In the genomic region with DNA sequence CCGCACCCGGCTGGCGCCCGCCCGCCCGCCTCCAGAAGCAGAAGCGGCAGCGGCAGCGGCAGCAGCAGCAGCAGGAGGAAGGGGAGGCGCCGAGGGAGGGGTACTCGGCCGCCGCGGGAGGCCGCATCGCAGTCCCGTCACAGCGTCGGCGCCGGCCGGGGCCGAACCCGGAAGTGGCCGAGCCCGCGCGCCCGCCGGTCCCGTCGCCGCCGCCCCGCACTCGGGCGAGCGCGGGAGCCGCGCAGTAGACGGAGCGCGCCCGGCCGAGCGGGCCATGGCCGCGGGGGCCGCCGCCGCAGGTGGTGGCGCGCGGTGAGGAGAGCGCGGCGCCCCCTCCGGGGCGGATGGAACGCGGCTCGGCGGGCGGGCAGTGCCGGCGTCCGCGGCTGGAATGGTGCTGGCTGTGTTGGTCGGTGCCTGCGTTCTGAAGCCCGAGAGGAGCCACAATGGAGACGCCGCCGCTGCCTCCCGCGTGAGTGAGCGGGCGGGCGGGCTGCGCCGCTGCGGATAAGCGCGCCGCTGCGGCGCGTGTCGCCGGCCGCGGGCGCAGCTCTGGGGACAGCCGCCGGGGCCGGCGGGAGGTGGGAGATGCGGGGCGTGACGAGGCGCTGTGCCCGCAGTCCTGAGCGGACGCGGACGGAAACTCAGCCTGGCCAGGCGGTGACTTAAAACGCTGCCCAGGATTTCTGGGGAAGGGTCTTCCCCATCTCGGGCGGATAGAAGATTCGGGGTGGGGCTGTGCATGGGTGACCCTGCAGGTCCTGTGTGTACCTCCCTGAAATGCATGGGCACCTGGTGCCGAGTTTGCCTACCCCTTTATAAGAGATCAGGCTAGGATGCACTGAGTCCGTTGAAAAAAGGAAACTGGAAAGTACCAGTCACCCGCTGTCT, we compare ENCODE assay signal across 8 cellular contexts. TPM values are rescaled to one million over a fixed set of nuclear protein-coding genes. Genes with fewer than 3 reads are reported as not detected.
DNase-seq lines count a peak whose midpoint lies in the region; ATAC-seq and TF ChIP-seq lines count a peak whose summit lies in the region.

A gene with protein sequence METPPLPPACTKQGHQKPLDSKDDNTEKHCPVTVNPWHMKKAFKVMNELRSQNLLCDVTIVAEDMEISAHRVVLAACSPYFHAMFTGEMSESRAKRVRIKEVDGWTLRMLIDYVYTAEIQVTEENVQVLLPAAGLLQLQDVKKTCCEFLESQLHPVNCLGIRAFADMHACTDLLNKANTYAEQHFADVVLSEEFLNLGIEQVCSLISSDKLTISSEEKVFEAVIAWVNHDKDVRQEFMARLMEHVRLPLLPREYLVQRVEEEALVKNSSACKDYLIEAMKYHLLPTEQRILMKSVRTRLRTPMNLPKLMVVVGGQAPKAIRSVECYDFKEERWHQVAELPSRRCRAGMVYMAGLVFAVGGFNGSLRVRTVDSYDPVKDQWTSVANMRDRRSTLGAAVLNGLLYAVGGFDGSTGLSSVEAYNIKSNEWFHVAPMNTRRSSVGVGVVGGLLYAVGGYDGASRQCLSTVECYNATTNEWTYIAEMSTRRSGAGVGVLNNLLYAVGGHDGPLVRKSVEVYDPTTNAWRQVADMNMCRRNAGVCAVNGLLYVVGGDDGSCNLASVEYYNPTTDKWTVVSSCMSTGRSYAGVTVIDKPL (plus strand): TSS at position 131 of the 891 bp plus-strand sequence. CDS start 316 bp downstream, at position 447.

- intact Hi-C loops in activated T-helper 1 cell treated with anti-CD3 and anti-CD28 coated beads, Interleukin-12 subunit alpha, Interleukin-12 subunit beta, Interleukin-2, Interleukin-4 antibody, amounts not matched to agents 30 ng/mL and 10 ng/mL and 1 ng/mL, durations not matched to agents 14 hours and 24 hours and 36 hours (cut with micrococcal nuclease), result loop anchor here (1.0 to 5.0 kb wide), 4 partner anchors 25 to 120 kb away; partner anchors contain the start of genes MSMO1 and TMEM192
- intact Hi-C loops in natural killer cell (cut with micrococcal nuclease), result loop anchor here (5.0 kb wide), 2 partner anchors 95 to 120 kb away; partner anchors contain the start of genes MSMO1 and TMEM192

- peaks cover 17% of the 10 kb centered on the region for H3K36me3 Mint-ChIP-seq in activated T-helper 1 cell treated with anti-CD3 and anti-CD28 coated beads, Interleukin-12 subunit alpha, Interleukin-12 subunit beta, Interleukin-2, Interleukin-4 antibody, amounts not matched to agents 30 ng/mL and 10 ng/mL and 1 ng/mL, durations not matched to agents 14 hours and 24 hours and 36 hours (ENCODE audit: low read depth)
- H3K36me3 Mint-ChIP-seq in natural killer cell, result no peaks in the 10 kb centered on the region
- H3K36me3 Mint-ChIP-seq in stimulated activated naive CD8-positive, alpha-beta T cell treated with anti-CD3 and anti-CD28 coated beads, Interleukin-15, Interleukin-2, amounts not matched to agents 100 ng/mL and 50 ng/mL, for 24 hours (ENCODE audit: low read depth), result no peaks in the 10 kb centered on the region

- DNase-seq in COR-L47 (lab: John Stamatoyannopoulos, UW) (peak; percentile 71), Peyer's patch (peak; percentile 74 to 91 (median 89)), fibroblast of lung (ENCODE audit: low read depth in 2 of 2) (peak; percentile 77 to 79), natural killer cell (peak; percentile 64)
- DNase-seq in activated T-helper 1 cell treated with anti-CD3 and anti-CD28 coated beads, Interleukin-12 subunit alpha, Interleukin-12 subunit beta, Interleukin-2, Interleukin-4 antibody, amounts not matched to agents 30 ng/mL and 10 ng/mL and 1 ng/mL, durations not matched to agents 14 hours and 24 hours and 36 hours (ENCODE audit: low spot score), result peak; percentile 72

- H3K9me3 Mint-ChIP-seq in activated T-helper 1 cell treated with anti-CD3 and anti-CD28 coated beads, Interleukin-12 subunit alpha, Interleukin-12 subunit beta, Interleukin-2, Interleukin-4 antibody, amounts not matched to agents 30 ng/mL and 10 ng/mL and 1 ng/mL, durations not matched to agents 14 hours and 24 hours and 36 hours, result no peaks in the 10 kb centered on the region
- no peaks in the 10 kb centered on the region for H3K9me3 Mint-ChIP-seq in natural killer cell
- no peaks in the 10 kb centered on the region for H3K9me3 Mint-ChIP-seq in stimulated activated naive CD8-positive, alpha-beta T cell treated with anti-CD3 and anti-CD28 coated beads, Interleukin-15, Interleukin-2, amounts not matched to agents 100 ng/mL and 50 ng/mL, for 24 hours

- H3K27me3 Mint-ChIP-seq in activated T-helper 1 cell treated with anti-CD3 and anti-CD28 coated beads, Interleukin-12 subunit alpha, Interleukin-12 subunit beta, Interleukin-2, Interleukin-4 antibody, amounts not matched to agents 30 ng/mL and 10 ng/mL and 1 ng/mL, durations not matched to agents 14 hours and 24 hours and 36 hours (ENCODE audit: insufficient read depth), result no peaks in the 10 kb centered on the region
- no peaks in the 10 kb centered on the region for H3K27me3 Mint-ChIP-seq in natural killer cell (ENCODE audit: low read depth in 2 of 2)
- no peaks in the 10 kb centered on the region for H3K27me3 Mint-ChIP-seq in stimulated activated naive CD8-positive, alpha-beta T cell treated with anti-CD3 and anti-CD28 coated beads, Interleukin-15, Interleukin-2, amounts not matched to agents 100 ng/mL and 50 ng/mL, for 24 hours

- H3K79me2 ChIP-seq in fibroblast of lung (ENCODE audit: control insufficient read depth, insufficient read depth, low read length), result peaks cover 10% of the 10 kb centered on the region

- H3K36me3 ChIP-seq in Peyer's patch (no peaks in the 10 kb centered on the region), fibroblast of lung (ENCODE audit: control insufficient read depth, insufficient read depth, low read length) (no peaks in the 10 kb centered on the region)

- H3K4me3 ChIP-seq in Peyer's patch (peak within 1 kb of the TSS; percentile 70 to 98 (median 92)), fibroblast of lung (replicated peaks in 1 of 4; ENCODE audit: control extremely low read depth in 1 of 4, insufficient read depth in 1 of 4, low read depth in 3 of 4, low read length in 4 of 4) (peak within 1 kb of the TSS; percentile 80 to 89 (median 84))

- H3K4me3 Mint-ChIP-seq in activated T-helper 1 cell treated with anti-CD3 and anti-CD28 coated beads, Interleukin-12 subunit alpha, Interleukin-12 subunit beta, Interleukin-2, Interleukin-4 antibody, amounts not matched to agents 30 ng/mL and 10 ng/mL and 1 ng/mL, durations not matched to agents 14 hours and 24 hours and 36 hours, result peak within 1 kb of the TSS; percentile 94
- H3K4me3 Mint-ChIP-seq in natural killer cell, result peak within 1 kb of the TSS; percentile 90
- peak within 1 kb of the TSS; percentile 92 for H3K4me3 Mint-ChIP-seq in stimulated activated naive CD8-positive, alpha-beta T cell treated with anti-CD3 and anti-CD28 coated beads, Interleukin-15, Interleukin-2, amounts not matched to agents 100 ng/mL and 50 ng/mL, for 24 hours

- H3K27ac Mint-ChIP-seq in activated T-helper 1 cell treated with anti-CD3 and anti-CD28 coated beads, Interleukin-12 subunit alpha, Interleukin-12 subunit beta, Interleukin-2, Interleukin-4 antibody, amounts not matched to agents 30 ng/mL and 10 ng/mL and 1 ng/mL, durations not matched to agents 14 hours and 24 hours and 36 hours, result peak within 1 kb of the TSS; percentile 88
- peak within 1 kb of the TSS; percentile 77 to 81 for H3K27ac Mint-ChIP-seq in natural killer cell
- peak within 1 kb of the TSS; percentile 80 for H3K27ac Mint-ChIP-seq in stimulated activated naive CD8-positive, alpha-beta T cell treated with anti-CD3 and anti-CD28 coated beads, Interleukin-15, Interleukin-2, amounts not matched to agents 100 ng/mL and 50 ng/mL, for 24 hours

- peak within 1 kb of the TSS; percentile 100 for H2AFZ ChIP-seq in fibroblast of lung (ENCODE audit: low read length)

- H3K4me2 ChIP-seq in fibroblast of lung (ENCODE audit: extremely low read depth, insufficient read depth, low read length), result peak within 1 kb of the TSS; percentile 90

- H3K27me3 ChIP-seq in Peyer's patch (no peaks in the 10 kb centered on the region), fibroblast of lung (ENCODE audit: control insufficient read depth, insufficient read depth, low read length) (no peaks in the 10 kb centered on the region)

- peak in 1 of 6 experiments; percentile 4 for TF ChIP-seq CTCF in Peyer's patch (IDR thresholded peaks at IDR 0.05)
- no peak for TF ChIP-seq CTCF in fibroblast of lung (conservative IDR thresholded peaks at IDR 0.05 in 1 of 2, IDR thresholded peaks at IDR 0.05 in 1 of 2; ENCODE audit: low read depth in 1 of 2, low read length in 2 of 2)
- no peak for TF ChIP-seq CTCF in natural killer cell (IDR thresholded peaks at IDR 0.05)

- peak within 1 kb of the TSS; percentile 74 for H3K9ac ChIP-seq in fibroblast of lung (ENCODE audit: insufficient read depth, low read length)

- peak in 1 of 2 donors; percentile 89 for TF ChIP-seq POLR2A in Peyer's patch (IDR thresholded peaks at IDR 0.05)

- H3K4me1 Mint-ChIP-seq in activated T-helper 1 cell treated with anti-CD3 and anti-CD28 coated beads, Interleukin-12 subunit alpha, Interleukin-12 subunit beta, Interleukin-2, Interleukin-4 antibody, amounts not matched to agents 30 ng/mL and 10 ng/mL and 1 ng/mL, durations not matched to agents 14 hours and 24 hours and 36 hours (ENCODE audit: low read depth), result peaks cover 75% of the 10 kb centered on the region
- peaks cover 45 to 49% of the 10 kb centered on the region in 2 donors for H3K4me1 Mint-ChIP-seq in natural killer cell
- peaks cover 83% of the 10 kb centered on the region for H3K4me1 Mint-ChIP-seq in stimulated activated naive CD8-positive, alpha-beta T cell treated with anti-CD3 and anti-CD28 coated beads, Interleukin-15, Interleukin-2, amounts not matched to agents 100 ng/mL and 50 ng/mL, for 24 hours (ENCODE audit: low read depth)

- ATAC-seq in GM19438 (IDR thresholded peaks at IDR 0.05; ENCODE audit: low read depth, unreplicated experiment), result peak; percentile 84
- ATAC-seq in HG03565 (IDR thresholded peaks at IDR 0.05; ENCODE audit: unreplicated experiment), result peak; percentile 67
- ATAC-seq in natural killer cell, result peak; percentile 85 to 92 (median 89)

- H4K20me1 ChIP-seq in fibroblast of lung (ENCODE audit: control insufficient read depth, extremely low read depth, insufficient read depth, low read length), result no peaks in the 10 kb centered on the region

- H3K9me3 ChIP-seq in Peyer's patch (no peaks in the 10 kb centered on the region), fibroblast of lung (ENCODE audit: control insufficient read depth, insufficient read depth, low read depth, low read length) (no peaks in the 10 kb centered on the region)

- H3K27ac ChIP-seq in Peyer's patch (peak within 1 kb of the TSS; percentile 73 to 92 (median 82)), fibroblast of lung (ENCODE audit: insufficient read depth, low read length) (peak within 1 kb of the TSS; percentile 57)

- peaks cover 0 to 17% (median 6%) of the 10 kb centered on the region in 4 donors for H3K4me1 ChIP-seq in Peyer's patch
- peaks cover 2% of the 10 kb centered on the region for H3K4me1 ChIP-seq in fibroblast of lung (ENCODE audit: control insufficient read depth, extremely low read depth, insufficient read depth, low read length)

RNA-seq across cellular contexts. Expression of the gene that starts here (rescaled TPM):
- total RNA-seq in Peyer's patch (10 to 100 TPM in 2 of 4 donors, 1 to 10 TPM in 2; 6.1 to 26.4 (median 10.6) TPM), fibroblast of lung (23.1 and 26.1 TPM in 2 replicates), natural killer cell (10 to 100 TPM; 24.2 to 29.2 (median 25.2) TPM)
- 38.6 and 40.6 TPM in 2 replicates for total RNA-seq in activated T-helper 1 cell treated with anti-CD3 and anti-CD28 coated beads, Interleukin-12 subunit alpha, Interleukin-12 subunit beta, Interleukin-2, Interleukin-4 antibody, amounts not matched to agents 30 ng/mL and 10 ng/mL and 1 ng/mL, durations not matched to agents 14 hours and 24 hours and 36 hours
- polyA plus RNA-seq in fibroblast of lung, result 13.5 and 14.5 TPM in 2 replicates
- polyA plus RNA-seq in fibroblast of lung (2012), result 10.2 and 10.3 TPM in 2 replicates
- 1.6 and 6.4 TPM in 2 replicates for polyA minus RNA-seq in fibroblast of lung (ENCODE audit: low replicate concordance)

Comparison
In these comparisons a context has a peak if more than half of its experiments do, and no peak if none do; other contexts are left out.
1. Peak in every context shown above with its lines: DNase-seq, ATAC-seq, H3K4me3 ChIP-seq and H3K27ac ChIP-seq.